10 cellular contexts compared by ENCODE assay signal in genomic region chr10:97016728-97017473, GRCh38.
DNase-seq lines count a peak whose midpoint lies in the region; ATAC-seq and TF ChIP-seq lines count a peak whose summit lies in the region.
"Had no signal": no experiment of that assay in that cellular context is flagged by ENCODE, and none has a peak within 500 bp of the region (broad histone marks: within the 10 kb centered on the region; RNA-seq: fewer than 3 reads in every experiment).

No MANE protein-coding gene starts in this region.

- H2BK15ac ChIP-seq in mesendoderm (replicated peaks; ENCODE audit: low read depth), result no peak overlapping the region

- H2BK120ac ChIP-seq in mesendoderm (ENCODE audit: low read depth, low read length), result no peak overlapping the region

- H3K9me3 Mint-ChIP-seq in activated CD4-positive, alpha-beta T cell treated with anti-CD3 and anti-CD28 coated beads, Interleukin-2, amount 10 ng/mL, durations not matched to agents 7 days and 5 days, result no peaks in the 10 kb centered on the region
- no peaks in the 10 kb centered on the region for H3K9me3 Mint-ChIP-seq in T-helper 2 cell treated with Interferon-gamma antibody and Interleukin-4, amounts not matched to agents 5 μg/mL and 100 μg/mL, for 36 hours
- H3K9me3 Mint-ChIP-seq: dendritic cell treated with granulocyte-macrophage colony-stimulating factor and Interleukin-4, amounts not matched to agents 40 ng/mL and 50 ng/mL, for 4 days had no signal

- H3K36me3 ChIP-seq in BE2C (no peaks in the 10 kb centered on the region), mesendoderm (ENCODE audit: control insufficient read depth, insufficient read depth, low read length) (no peaks in the 10 kb centered on the region)

- no peak overlapping the region for H3K4ac ChIP-seq in mesendoderm (ENCODE audit: low read depth, low read length)

- no peaks in the 10 kb centered on the region for H3K4me1 ChIP-seq in BE2C
- no peaks in the 10 kb centered on the region for H3K4me1 ChIP-seq in mesendoderm (ENCODE audit: control insufficient read depth, low read depth, low read length)

- H2AK5ac ChIP-seq in mesendoderm (ENCODE audit: low read length), result no peak overlapping the region

- POLR2A ChIA-PET in activated CD4-positive, alpha-beta T cell treated with anti-CD3 and anti-CD28 coated beads, Interleukin-2, amount 10 ng/mL, durations not matched to agents 7 days and 5 days (lab: Charles Lee), result no interaction called here

- H3K27ac Mint-ChIP-seq in activated CD4-positive, alpha-beta T cell treated with anti-CD3 and anti-CD28 coated beads, Interleukin-2, amount 10 ng/mL, durations not matched to agents 7 days and 5 days, result peak overlapping the region; percentile 86
- peak overlapping the region; percentile 89 for H3K27ac Mint-ChIP-seq in T-helper 2 cell treated with Interferon-gamma antibody and Interleukin-4, amounts not matched to agents 5 μg/mL and 100 μg/mL, for 36 hours
- H3K27ac Mint-ChIP-seq: dendritic cell treated with granulocyte-macrophage colony-stimulating factor and Interleukin-4, amounts not matched to agents 40 ng/mL and 50 ng/mL, for 4 days had no signal

- no peak overlapping the region for H3K9ac ChIP-seq in mesendoderm (ENCODE audit: low read length)

- peak; percentile 43 for DNase-seq in activated CD4-positive, alpha-beta T cell treated with anti-CD3 and anti-CD28 coated beads, Interleukin-2, amount 10 ng/mL, durations not matched to agents 7 days and 5 days
- no peak for DNase-seq in activated CD4-positive, alpha-beta T cell treated with anti-CD3 and anti-CD28 coated beads for 4 hours
- peak; percentile 50 for DNase-seq in T-helper 2 cell treated with Interferon-gamma antibody and Interleukin-4, amounts not matched to agents 5 μg/mL and 100 μg/mL, for 36 hours (ENCODE audit: low spot score)
- peak; percentile 30 to 36 for DNase-seq in stimulated activated CD8-positive, alpha-beta memory T cell treated with anti-CD3 and anti-CD28 coated beads, Interleukin-7, amount 100 ng/mL, for 48 hours (ENCODE audit: extremely low read depth in 1 of 2, low read depth in 1 of 2)
- DNase-seq in BE2C, result no peak
- DNase-seq in SHP77 (lab: John Stamatoyannopoulos, UW), result no peak
- no peak for DNase-seq in mesendoderm

- no peak overlapping the region for H3K18ac ChIP-seq in mesendoderm (ENCODE audit: low read length)

- no CpG with 5 or more reads among the region's 15 CpGs for WGBS in mesendoderm (ENCODE audit: extremely low coverage, insufficient coverage, low lambda C conversion rate)

- no peaks in the 10 kb centered on the region for H3K9me3 ChIP-seq in BE2C

- H3K4me2 ChIP-seq in mesendoderm (ENCODE audit: low read length), result no peak overlapping the region

- CTCF ChIA-PET in activated CD4-positive, alpha-beta T cell treated with anti-CD3 and anti-CD28 coated beads, Interleukin-2, amount 10 ng/mL, durations not matched to agents 7 days and 5 days (lab: Charles Lee), result interaction anchor here (0.7 to 1.4 kb wide), 2 partner anchors 9 to 22 kb away, joined by 3 to 9 read pairs; no protein-coding TSS in a partner anchor

- no peaks in the 10 kb centered on the region for H3K36me3 Mint-ChIP-seq in activated CD4-positive, alpha-beta T cell treated with anti-CD3 and anti-CD28 coated beads, Interleukin-2, amount 10 ng/mL, durations not matched to agents 7 days and 5 days (ENCODE audit: low read depth)
- H3K36me3 Mint-ChIP-seq in T-helper 2 cell treated with Interferon-gamma antibody and Interleukin-4, amounts not matched to agents 5 μg/mL and 100 μg/mL, for 36 hours (ENCODE audit: low read depth), result no peaks in the 10 kb centered on the region
- H3K36me3 Mint-ChIP-seq: naive thymus-derived CD4-positive, alpha-beta T cell had no signal

- H4K8ac ChIP-seq in mesendoderm (ENCODE audit: low read depth, low read length), result no peak overlapping the region

- no peak overlapping the region for H3K27ac ChIP-seq in mesendoderm (ENCODE audit: low read depth, low read length)

- H3K79me1 ChIP-seq in mesendoderm (ENCODE audit: low read length), result no peaks in the 10 kb centered on the region

- TF ChIP-seq CTCF in BE2C (IDR thresholded peaks at IDR 0.05; ENCODE audit: low read depth, low read length), result no peak

- no peak overlapping the region for H3K23ac ChIP-seq in mesendoderm (ENCODE audit: low read length)

- H3K79me2 ChIP-seq in mesendoderm (ENCODE audit: control insufficient read depth, insufficient read depth, low read length), result no peaks in the 10 kb centered on the region

- H3K4me3 ChIP-seq in BE2C (ENCODE audit: low read depth, low read length) (no peak overlapping the region), mesendoderm (ENCODE audit: low read length) (no peak overlapping the region)

- no peaks in the 10 kb centered on the region for H3K27me3 Mint-ChIP-seq in activated CD4-positive, alpha-beta T cell treated with anti-CD3 and anti-CD28 coated beads, Interleukin-2, amount 10 ng/mL, durations not matched to agents 7 days and 5 days
- H3K27me3 Mint-ChIP-seq in T-helper 2 cell treated with Interferon-gamma antibody and Interleukin-4, amounts not matched to agents 5 μg/mL and 100 μg/mL, for 36 hours (ENCODE audit: low read depth), result no peaks in the 10 kb centered on the region
- H3K27me3 Mint-ChIP-seq: dendritic cell treated with granulocyte-macrophage colony-stimulating factor and Interleukin-4, amounts not matched to agents 40 ng/mL and 50 ng/mL, for 4 days; naive thymus-derived CD4-positive, alpha-beta T cell had no signal

- H3K27me3 ChIP-seq in BE2C (no peaks in the 10 kb centered on the region), mesendoderm (ENCODE audit: insufficient read depth, low read length, poor library complexity) (no peaks in the 10 kb centered on the region)

- no peak overlapping the region for H2BK5ac ChIP-seq in mesendoderm (ENCODE audit: low read length)

- peak overlapping the region; percentile 6 for H3K4me3 Mint-ChIP-seq in activated CD4-positive, alpha-beta T cell treated with anti-CD3 and anti-CD28 coated beads, Interleukin-2, amount 10 ng/mL, durations not matched to agents 7 days and 5 days
- peak overlapping the region; percentile 75 for H3K4me3 Mint-ChIP-seq in T-helper 2 cell treated with Interferon-gamma antibody and Interleukin-4, amounts not matched to agents 5 μg/mL and 100 μg/mL, for 36 hours
- H3K4me3 Mint-ChIP-seq: dendritic cell treated with granulocyte-macrophage colony-stimulating factor and Interleukin-4, amounts not matched to agents 40 ng/mL and 50 ng/mL, for 4 days had no signal

- no peak overlapping the region for H4K5ac ChIP-seq in mesendoderm (ENCODE audit: low read length)

- peak; percentile 67 for ATAC-seq in HG02763 (IDR thresholded peaks at IDR 0.05; ENCODE audit: unreplicated experiment)
- ATAC-seq: naive thymus-derived CD4-positive, alpha-beta T cell had no signal

- peaks cover 21% of the 10 kb centered on the region for H3K4me1 Mint-ChIP-seq in activated CD4-positive, alpha-beta T cell treated with anti-CD3 and anti-CD28 coated beads, Interleukin-2, amount 10 ng/mL, durations not matched to agents 7 days and 5 days
- peaks cover 18% of the 10 kb centered on the region for H3K4me1 Mint-ChIP-seq in T-helper 2 cell treated with Interferon-gamma antibody and Interleukin-4, amounts not matched to agents 5 μg/mL and 100 μg/mL, for 36 hours (ENCODE audit: low read depth)

- no peak overlapping the region for H3K56ac ChIP-seq in mesendoderm (ENCODE audit: low read length)

Comparison
In these comparisons a context has a peak if more than half of its experiments do, and no peak if none do; other contexts are left out.
1. DNase-seq: peak in activated CD4-positive, alpha-beta T cell treated with anti-CD3 and anti-CD28 coated beads, Interleukin-2, amount 10 ng/mL, durations not matched to agents 7 days and 5 days (single experiment), T-helper 2 cell treated with Interferon-gamma antibody and Interleukin-4, amounts not matched to agents 5 μg/mL and 100 μg/mL, for 36 hours (single experiment) and stimulated activated CD8-positive, alpha-beta memory T cell treated with anti-CD3 and anti-CD28 coated beads, Interleukin-7, amount 100 ng/mL, for 48 hours (2 of 2); none in activated CD4-positive, alpha-beta T cell treated with anti-CD3 and anti-CD28 coated beads for 4 hours (0 of 2), BE2C (single experiment), SHP77 (0 of 2) and mesendoderm (single experiment).